In genomic region chr6:35945650-35946025, GRCh38 we compare ENCODE assay signal across 23 cellular contexts.
"Had no signal": no experiment of that assay in that cellular context is flagged by ENCODE, and none has a peak within 500 bp of the region (broad histone marks: within the 10 kb centered on the region; RNA-seq: fewer than 3 reads in every experiment).

No MANE protein-coding gene starts in this region.

- H3K4me1 ChIP-seq: gastrocnemius medialis, right atrium auricular region, tibial nerve had no signal

- H3K9me3 Mint-ChIP-seq: activated T-cell treated with anti-CD3 and anti-CD28 coated beads, Interleukin-2, amount 50 U/mL, for 4 hours; memory B cell; stimulated activated naive CD8-positive, alpha-beta T cell treated with anti-CD3 and anti-CD28 coated beads, Interleukin-15, Interleukin-2, amounts not matched to agents 100 ng/mL and 50 ng/mL, for 24 hours had no signal

- H3K4me3 Mint-ChIP-seq: activated CD4-positive, alpha-beta T cell treated with anti-CD3 and anti-CD28 coated beads, Interleukin-2, amount 10 ng/mL, durations not matched to agents 7 days and 5 days; activated T-cell treated with anti-CD3 and anti-CD28 coated beads, Interleukin-2, amount 50 U/mL, for 4 hours; memory B cell; naive B cell; neural crest cell; stimulated activated naive CD8-positive, alpha-beta T cell treated with anti-CD3 and anti-CD28 coated beads, Interleukin-15, Interleukin-2, amounts not matched to agents 100 ng/mL and 50 ng/mL, for 24 hours had no signal

- H3K27me3 ChIP-seq: cardiac muscle cell, gastrocnemius medialis, right atrium auricular region, tibial nerve had no signal

- ATAC-seq: activated CD4-positive, CD25-positive, alpha-beta regulatory T cell treated with anti-CD3 and anti-CD28 coated beads, Interleukin-2, amount 50 U/mL, for 24 hours; activated T-cell treated with anti-CD3 and anti-CD28 coated beads, Interleukin-2, amount 50 U/mL, for 4 hours; gastrocnemius medialis; left ventricle myocardium superior had no signal

- H3K27ac Mint-ChIP-seq: activated CD4-positive, alpha-beta T cell treated with anti-CD3 and anti-CD28 coated beads, Interleukin-2, amount 10 ng/mL, durations not matched to agents 7 days and 5 days; memory B cell; progenitor cell of endocrine pancreas; stimulated activated naive CD8-positive, alpha-beta T cell treated with anti-CD3 and anti-CD28 coated beads, Interleukin-15, Interleukin-2, amounts not matched to agents 100 ng/mL and 50 ng/mL, for 24 hours had no signal

- DNase-seq: activated CD4-positive, alpha-beta T cell treated with anti-CD3 and anti-CD28 coated beads, Interleukin-2, amount 10 ng/mL, durations not matched to agents 7 days and 5 days; activated CD8-positive, alpha-beta memory T cell treated with anti-CD3 and anti-CD28 coated beads, Interleukin-2, amount 50 U/mL, for 4 hours; activated effector memory CD4-positive, alpha-beta T cell treated with anti-CD3 and anti-CD28 coated beads, Interleukin-2, amount 50 U/mL, for 16 hours; activated naive CD4-positive, alpha-beta T cell treated with anti-CD3 and anti-CD28 coated beads, Interleukin-2, amount 50 U/mL, for 16 hours; activated T-cell treated with anti-CD3 and anti-CD28 coated beads, Interleukin-2, amount 50 U/mL, for 4 hours; dermis blood vessel endothelial cell; effector memory CD4-positive, alpha-beta T cell; gastrocnemius medialis; head of caudate nucleus; left ventricle myocardium superior; naive B cell; stimulated activated CD4-positive, alpha-beta T cell treated with anti-CD3 and anti-CD28 coated beads, Interleukin-2, amount 100 ng/mL, for 24 hours; T-helper 1 cell; T1000 had no signal

- H3K27me3 Mint-ChIP-seq: progenitor cell of endocrine pancreas; stimulated activated naive CD8-positive, alpha-beta T cell treated with anti-CD3 and anti-CD28 coated beads, Interleukin-15, Interleukin-2, amounts not matched to agents 100 ng/mL and 50 ng/mL, for 24 hours had no signal

- H3K9me3 ChIP-seq: gastrocnemius medialis, mucosa of descending colon, right atrium auricular region, tibial nerve had no signal

- H3K27ac ChIP-seq: cardiac muscle cell, gastrocnemius medialis, right atrium auricular region, tibial nerve had no signal

- H3K4me3 ChIP-seq: cardiac muscle cell, gastrocnemius medialis, mucosa of descending colon, right atrium auricular region, tibial nerve had no signal

- H3K4me1 Mint-ChIP-seq: activated CD4-positive, alpha-beta T cell treated with anti-CD3 and anti-CD28 coated beads, Interleukin-2, amount 10 ng/mL, durations not matched to agents 7 days and 5 days; memory B cell; naive B cell; neural crest cell had no signal

- H3K36me3 ChIP-seq: cardiac muscle cell, gastrocnemius medialis, right atrium auricular region, tibial nerve had no signal

- H3K36me3 Mint-ChIP-seq: memory B cell had no signal
